17 cellular contexts compared by ENCODE assay signal in the genomic region with DNA sequence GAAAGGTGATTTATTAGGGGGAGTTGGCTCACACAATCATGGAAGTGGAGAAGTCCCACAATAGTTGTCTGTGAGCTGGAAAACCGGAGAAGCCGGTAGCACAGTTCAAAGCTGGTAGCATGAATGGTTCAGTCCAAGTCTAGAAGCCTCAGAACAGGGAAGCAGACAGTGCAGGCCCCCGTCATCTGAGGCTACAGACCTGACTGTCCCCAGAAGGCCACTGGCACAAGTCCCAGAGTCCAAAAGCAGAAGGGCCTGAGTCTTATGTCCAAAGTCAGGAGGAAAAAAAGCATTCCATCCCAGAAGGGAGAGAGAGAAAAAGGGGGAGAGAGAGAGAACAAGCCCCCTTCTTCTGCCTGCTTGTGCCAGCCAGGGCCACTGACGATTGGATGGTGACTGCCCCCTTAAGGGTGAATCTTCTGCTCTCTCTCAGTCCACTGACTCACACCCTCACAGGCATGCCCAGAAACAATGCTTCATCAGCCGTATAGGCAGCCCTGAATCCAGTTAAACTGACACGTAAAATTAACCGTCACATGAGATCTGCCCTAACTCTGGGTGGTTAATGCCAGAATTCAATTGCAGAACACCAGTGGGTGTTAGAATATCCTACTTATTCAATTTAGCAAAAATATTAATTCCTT. TPM values are rescaled to one million over a fixed set of nuclear protein-coding genes. Genes with fewer than 3 reads are reported as not detected.
DNase-seq lines count a peak whose midpoint lies in the region; ATAC-seq and TF ChIP-seq lines count a peak whose summit lies in the region.
"Had no signal": no experiment of that assay in that cellular context is flagged by ENCODE, and none has a peak within 500 bp of the region (broad histone marks: within the 10 kb centered on the region; RNA-seq: fewer than 3 reads in every experiment).

No MANE protein-coding gene starts in this region.

- no TSS peak for BruUV-seq in HCT116 (replicated peaks; lab: Mats Ljungman, UMichigan)

- TF ChIP-seq POLR2A in HCT116 (IDR thresholded peaks at IDR 0.05; ENCODE audit: borderline replicate concordance, extremely low read depth, insufficient read depth, insufficient read length) (no peak), adrenal gland (IDR thresholded peaks at IDR 0.05) (no peak)

- RAD21 ChIA-PET in HCT116 (lab: Charles Lee; ENCODE audit: low non-redundant PET in 1 of 2, low total read pairs in 2 of 2, uncharacterized antibody in 2 of 2, unreplicated experiment in 2 of 2), result no interaction called here

- H3K9me3 ChIP-seq in HCT116 (ENCODE audit: control insufficient read depth in 1 of 2, insufficient read depth in 1 of 2, low read depth in 1 of 2, low read length in 2 of 2), result no peaks in the 10 kb centered on the region
- H3K9me3 ChIP-seq in adrenal gland (replicated peaks in 1 of 3), result no peaks in the 10 kb centered on the region
- H3K9me3 ChIP-seq: HAP-1, ovary had no signal

- TF ChIP-seq CTCF in HCT116 (IDR thresholded peaks at IDR 0.05 in 2 of 3, conservative IDR thresholded peaks at IDR 0.05 in 1 of 3; ENCODE audit: borderline replicate concordance in 1 of 3, insufficient read depth in 1 of 3, low read depth in 2 of 3, low read length in 2 of 3) (no peak), adrenal gland (IDR thresholded peaks at IDR 0.05) (no peak), type B pancreatic cell (conservative IDR thresholded peaks at IDR 0.05) (no peak)

- no peak overlapping the region for H3K27ac ChIP-seq in HCT116 (ENCODE audit: low read depth, low read length)
- H3K27ac ChIP-seq in adrenal gland, result no peak overlapping the region
- H3K27ac ChIP-seq: ovary had no signal

- intact Hi-C loops in HCT116 (cut with micrococcal nuclease), result no loop called here
- intact Hi-C loops in adrenal gland (cut with DNase I), result no loop called here

- DNase-seq in HCT116 (ENCODE audit: low read depth, low spot score) (no peak), adrenal gland (peak in 4 of 7 donors; percentile 26 to 63 (median 41)), fibroblast of gingiva (ENCODE audit: low read depth) (peak; percentile 13), renal cortical epithelial cell (ENCODE audit: low read depth) (peak; percentile 24), type B pancreatic cell (ENCODE audit: extremely low spot score, unreplicated experiment) (no peak), NCI-H510A (lab: John Stamatoyannopoulos, UW) (no peak), NOMO-1 treated with DMSO at 0.1 percent for 48 hours (lab: John Stamatoyannopoulos, UW; ENCODE audit: unreplicated experiment) (no peak)
- DNase-seq in central memory CD4-positive, alpha-beta T cell, result no peak
- DNase-seq: activated B cell treated with CpG ODN at 0.5 μM for 24 hours; DMS79; effector memory CD8-positive, alpha-beta T cell; NCI-H1436 treated with DMSO at 0.1 percent for 48 hours; NCI-H446 treated with DMSO at 0.1 percent for 48 hours; ovary; SW 1271 had no signal

- H3K4me1 Mint-ChIP-seq in type B pancreatic cell (ENCODE audit: unreplicated experiment), result peaks cover 24% of the 10 kb centered on the region
- H3K4me1 Mint-ChIP-seq: activated B cell treated with CpG ODN at 0.5 μM for 24 hours had no signal

- no peak overlapping the region for H3K4me3 ChIP-seq in HCT116 (replicated peaks in 1 of 2; ENCODE audit: low read depth in 1 of 2, low read length in 2 of 2)
- H3K4me3 ChIP-seq in adrenal gland, result no peak overlapping the region
- H3K4me3 ChIP-seq: HAP-1, ovary had no signal

- H3K9me3 Mint-ChIP-seq in type B pancreatic cell, result no peaks in the 10 kb centered on the region
- H3K9me3 Mint-ChIP-seq: effector memory CD8-positive, alpha-beta T cell; stimulated activated naive CD8-positive, alpha-beta T cell treated with anti-CD3 and anti-CD28 coated beads, Interleukin-15, Interleukin-2, amounts not matched to agents 100 ng/mL and 50 ng/mL, for 24 hours had no signal

- H4K20me1 ChIP-seq in HCT116 (ENCODE audit: insufficient read depth), result no peaks in the 10 kb centered on the region

- H3K36me3 ChIP-seq in HCT116 (ENCODE audit: control insufficient read depth in 1 of 2, insufficient read depth in 2 of 2, low read length in 2 of 2) (no peaks in the 10 kb centered on the region), adrenal gland (replicated peaks in 1 of 2) (no peaks in the 10 kb centered on the region)
- H3K36me3 ChIP-seq: HAP-1, ovary had no signal

- no peaks in the 10 kb centered on the region for H3K36me3 Mint-ChIP-seq in type B pancreatic cell

- no peak overlapping the region for H2AFZ ChIP-seq in HCT116 (ENCODE audit: low read depth, low read length, poor library complexity, severe bottlenecking)

- TF ChIP-seq RAD21 in HCT116 (IDR thresholded peaks at IDR 0.05; ENCODE audit: low read depth), result 0 out of 2 replicates have a peak, but pooled peaks have one; percentile 21

- H3K27ac Mint-ChIP-seq in type B pancreatic cell, result no peak overlapping the region
- H3K27ac Mint-ChIP-seq: activated B cell treated with CpG ODN at 0.5 μM for 24 hours; effector memory CD8-positive, alpha-beta T cell; stimulated activated naive CD8-positive, alpha-beta T cell treated with anti-CD3 and anti-CD28 coated beads, Interleukin-15, Interleukin-2, amounts not matched to agents 100 ng/mL and 50 ng/mL, for 24 hours had no signal

- H3K4me2 ChIP-seq in HCT116 (ENCODE audit: low read length), result peak overlapping the region; percentile 44

- no peak overlapping the region for H3K9ac ChIP-seq in HCT116 (ENCODE audit: low read length)

- peak; percentile 66 for ATAC-seq in HCT116
- ATAC-seq: effector memory CD8-positive, alpha-beta T cell had no signal

- H3K4me1 ChIP-seq in HCT116 (ENCODE audit: control insufficient read depth in 1 of 2, insufficient read depth in 2 of 2, low read length in 2 of 2) (peaks cover 17 to 78% of the 10 kb centered on the region in 2 experiments), adrenal gland (replicated peaks in 1 of 2) (no peaks in the 10 kb centered on the region)
- H3K4me1 ChIP-seq: HAP-1 had no signal

- POLR2A ChIA-PET in HCT116 (lab: Charles Lee), result interaction anchor here (1.0 kb wide), 1 partner anchor 8 kb away, joined by 3 read pairs; no protein-coding TSS in a partner anchor

- no peaks in the 10 kb centered on the region for H3K27me3 Mint-ChIP-seq in type B pancreatic cell

- H3K9me2 ChIP-seq in HCT116 (ENCODE audit: insufficient read depth), result no peaks in the 10 kb centered on the region

- CTCF ChIA-PET in HCT116 (lab: Charles Lee), result no interaction called here

- no peaks in the 10 kb centered on the region for H3K27me3 ChIP-seq in HCT116 (ENCODE audit: insufficient read depth, low read length)
- H3K27me3 ChIP-seq in adrenal gland, result no peaks in the 10 kb centered on the region
- H3K27me3 ChIP-seq: ovary had no signal

- H3K79me2 ChIP-seq in HCT116 (ENCODE audit: insufficient read depth, low read length), result no peaks in the 10 kb centered on the region

- 64 to 75% (median 70%) methylated on average over 6 to 7 of the region's 7 CpGs for WGBS in adrenal gland, 4 donors

- no peak overlapping the region for H3K4me3 Mint-ChIP-seq in type B pancreatic cell
- H3K4me3 Mint-ChIP-seq: activated B cell treated with CpG ODN at 0.5 μM for 24 hours; effector memory CD8-positive, alpha-beta T cell; stimulated activated naive CD8-positive, alpha-beta T cell treated with anti-CD3 and anti-CD28 coated beads, Interleukin-15, Interleukin-2, amounts not matched to agents 100 ng/mL and 50 ng/mL, for 24 hours had no signal

TF ChIP-seq in HCT116, 20 proteins besides CTCF, POLR2A, EP300 and RAD21 (continues in another document):
- TF ChIP-seq SRF (IDR thresholded peaks at IDR 0.05; ENCODE audit: low read depth) (no peak), JUND (IDR thresholded peaks at IDR 0.05) (peak; percentile 45; the same call in 1 of the 2 replicates), SP1 (IDR thresholded peaks at IDR 0.05; ENCODE audit: low read depth) (peak; percentile 20; the same call in 1 of the 2 replicates), CBX3 (IDR thresholded peaks at IDR 0.05; ENCODE audit: low read depth) (peak; percentile 53; the same call in 1 of the 2 replicates)
- TF ChIP-seq, protein P1, sequence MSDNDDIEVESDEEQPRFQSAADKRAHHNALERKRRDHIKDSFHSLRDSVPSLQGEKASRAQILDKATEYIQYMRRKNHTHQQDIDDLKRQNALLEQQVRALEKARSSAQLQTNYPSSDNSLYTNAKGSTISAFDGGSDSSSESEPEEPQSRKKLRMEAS (IDR thresholded peaks at IDR 0.05), result peak; percentile 40; the same call in 1 of the 2 replicates
- TF ChIP-seq, protein P2, sequence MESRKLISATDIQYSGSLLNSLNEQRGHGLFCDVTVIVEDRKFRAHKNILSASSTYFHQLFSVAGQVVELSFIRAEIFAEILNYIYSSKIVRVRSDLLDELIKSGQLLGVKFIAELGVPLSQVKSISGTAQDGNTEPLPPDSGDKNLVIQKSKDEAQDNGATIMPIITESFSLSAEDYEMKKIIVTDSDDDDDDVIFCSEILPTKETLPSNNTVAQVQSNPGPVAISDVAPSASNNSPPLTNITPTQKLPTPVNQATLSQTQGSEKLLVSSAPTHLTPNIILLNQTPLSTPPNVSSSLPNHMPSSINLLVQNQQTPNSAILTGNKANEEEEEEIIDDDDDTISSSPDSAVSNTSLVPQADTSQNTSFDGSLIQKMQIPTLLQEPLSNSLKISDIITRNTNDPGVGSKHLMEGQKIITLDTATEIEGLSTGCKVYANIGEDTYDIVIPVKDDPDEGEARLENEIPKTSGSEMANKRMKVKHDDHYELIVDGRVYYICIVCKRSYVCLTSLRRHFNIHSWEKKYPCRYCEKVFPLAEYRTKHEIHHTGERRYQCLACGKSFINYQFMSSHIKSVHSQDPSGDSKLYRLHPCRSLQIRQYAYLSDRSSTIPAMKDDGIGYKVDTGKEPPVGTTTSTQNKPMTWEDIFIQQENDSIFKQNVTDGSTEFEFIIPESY (IDR thresholded peaks at IDR 0.05; ENCODE audit: extremely low read depth, insufficient replicate concordance, low read length), result no peak

RNA-seq across cellular contexts. Expression of a gene that starts 49.3 kb away (rescaled TPM):
- 24.5 TPM for total RNA-seq in HCT116 (2021; ENCODE audit: unreplicated experiment)
- polyA plus RNA-seq in HCT116 (2012), result 7.0 and 8.0 TPM in 2 replicates
- total RNA-seq in adrenal gland, result 10 to 100 TPM in 7 of 8 donors, 1 to 10 TPM in 1; 6.9 to 52.5 (median 15.0) TPM
- polyA plus RNA-seq in adrenal gland, result 1 to 10 TPM; 3.2 to 4.9 (median 3.7) TPM
- 8.9 and 14.6 TPM in 2 replicates for total RNA-seq in renal cortical epithelial cell
- total RNA-seq in type B pancreatic cell (ENCODE audit: low replicate concordance), result 18.1 and 24.2 TPM in 2 replicates

Comparison
In these comparisons a context has a peak if more than half of its experiments do, and no peak if none do; other contexts are left out.
1. DNase-seq: peak in adrenal gland (4 of 7), fibroblast of gingiva (single experiment) and renal cortical epithelial cell (single experiment); none in HCT116 (single experiment), type B pancreatic cell (single experiment), NCI-H510A (single experiment), central memory CD4-positive, alpha-beta T cell (single experiment) and NOMO-1 treated with DMSO at 0.1 percent for 48 hours (single experiment).